In the genomic region with DNA sequence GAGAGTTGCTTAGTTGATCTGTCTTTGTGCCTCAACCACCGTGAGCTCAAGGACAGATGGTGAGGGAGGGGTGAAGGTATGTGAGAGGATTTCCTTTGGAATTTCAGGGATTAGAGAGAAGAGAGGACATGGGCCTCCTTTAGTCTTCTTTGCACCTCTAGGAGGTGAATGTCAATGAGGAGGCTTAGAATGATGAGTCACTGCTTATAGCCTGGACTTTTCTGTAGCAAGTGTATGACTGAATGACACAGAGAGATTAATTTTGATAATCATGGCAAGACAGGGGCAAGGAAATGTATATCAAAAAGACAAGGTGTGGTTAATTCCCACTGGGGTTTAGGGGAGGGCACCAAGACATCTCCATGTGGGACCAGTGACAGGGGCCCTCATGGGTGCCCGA, we compare ENCODE assay signal across 14 cellular contexts.
"Had no signal": no experiment of that assay in that cellular context is flagged by ENCODE, and none has a peak within 500 bp of the region (broad histone marks: within the 10 kb centered on the region; RNA-seq: fewer than 3 reads in every experiment).

No MANE protein-coding gene starts in this region.

- ATAC-seq: body of pancreas; left lobe of liver; psoas muscle; stimulated activated naive CD8-positive, alpha-beta T cell treated with anti-CD3 and anti-CD28 coated beads, Interleukin-15, Interleukin-2, amounts not matched to agents 100 U/mL and 50 U/mL, for 24 hours; T-helper 17 cell had no signal

- H3K27ac ChIP-seq: body of pancreas, psoas muscle, suprapubic skin had no signal

- H3K4me3 ChIP-seq: body of pancreas, psoas muscle, suprapubic skin had no signal

- H3K27me3 ChIP-seq: body of pancreas, suprapubic skin had no signal

- H3K9me3 ChIP-seq: body of pancreas, psoas muscle had no signal

- H3K36me3 ChIP-seq: suprapubic skin had no signal

- H3K4me1 ChIP-seq: body of pancreas, psoas muscle, suprapubic skin had no signal

- DNase-seq: activated CD4-positive, alpha-beta T cell treated with anti-CD3 and anti-CD28 coated beads, Interleukin-2, amount 10 ng/mL, durations not matched to agents 7 days and 5 days; activated CD4-positive, CD25-positive, alpha-beta regulatory T cell; activated CD8-positive, alpha-beta memory T cell treated with anti-CD3 and anti-CD28 coated beads for 24 hours; activated naive CD4-positive, alpha-beta T cell treated with anti-CD3 and anti-CD28 coated beads, Interleukin-2, amount 10 ng/mL, durations not matched to agents 7 days and 5 days; body of pancreas; cerebellar nuclear complex; dermis blood vessel endothelial cell; erythroblast; psoas muscle; stimulated activated CD4-positive, alpha-beta T cell treated with anti-CD3 and anti-CD28 coated beads, Interleukin-2, amount 100 ng/mL, for 48 hours; stimulated activated naive CD8-positive, alpha-beta T cell treated with anti-CD3 and anti-CD28 coated beads, Interleukin-15, Interleukin-2, amounts not matched to agents 100 U/mL and 50 U/mL, for 24 hours; T-helper 17 cell had no signal
